Comparison of ENCODE assay signal across 2 cellular contexts in genomic region chr3:197794115-197794514, GRCh38.
TF ChIP-seq lines count a peak whose summit lies in the region.

No MANE protein-coding gene starts in this region.

TF ChIP-seq in A549, 52 proteins besides CTCF, POLR2A, EP300 and RAD21:
- TF ChIP-seq JUNB (IDR thresholded peaks at IDR 0.05), result no peak
- no peak for TF ChIP-seq BHLHE40 (IDR thresholded peaks at IDR 0.05; ENCODE audit: low read depth, low read length)
- no peak for TF ChIP-seq BCL3 (IDR thresholded peaks at IDR 0.05)
- no peak for TF ChIP-seq TP53 (CRISPR knock-in tag; IDR thresholded peaks at IDR 0.05)
- no peak for TF ChIP-seq RFX5 (IDR thresholded peaks at IDR 0.05)
- TF ChIP-seq MAZ (IDR thresholded peaks at IDR 0.05; ENCODE audit: borderline replicate concordance, low read depth, low read length), result no peak
- no peak for TF ChIP-seq CBX2 (IDR thresholded peaks at IDR 0.05; ENCODE audit: borderline replicate concordance, low read depth)
- no peak for TF ChIP-seq JUN (IDR thresholded peaks at IDR 0.05)
- TF ChIP-seq REST (IDR thresholded peaks at IDR 0.05), result no peak
- no peak for TF ChIP-seq KDM5A (IDR thresholded peaks at IDR 0.05)
- no peak for TF ChIP-seq EHMT2 (IDR thresholded peaks at IDR 0.05; ENCODE audit: low read depth)
- TF ChIP-seq ATOH8 (CRISPR knock-in tag; IDR thresholded peaks at IDR 0.05; ENCODE audit: low read depth), result no peak

TF ChIP-seq in GM12891, 5 proteins besides CTCF, POLR2A, EP300 and RAD21:
- TF ChIP-seq POLR2AphosphoS5 (IDR thresholded peaks at IDR 0.05; ENCODE audit: low read depth, low read length), result no peak
- TF ChIP-seq SPI1 (IDR thresholded peaks at IDR 0.05; ENCODE audit: low read depth, low read length), result peak; percentile 84
- TF ChIP-seq PAX5 (IDR thresholded peaks at IDR 0.05; ENCODE audit: insufficient read depth, low read length, severe bottlenecking), result no peak
